Comparison of ENCODE assay signal across 8 cellular contexts in genomic region chr4:170090667-170091052, GRCh38.
DNase-seq lines count a peak whose midpoint lies in the region; ATAC-seq and TF ChIP-seq lines count a peak whose summit lies in the region.

No MANE protein-coding gene starts in this region.

- in situ Hi-C loops in astrocyte of the cerebellum (cut with HindIII; ENCODE audit: low sequenced_read_pairs): no loop called here

- H3K27me3 ChIP-seq in mucosa of stomach (ENCODE audit: control insufficient read depth, insufficient read depth, low read length): no peaks in the 10 kb centered on the region

- peaks cover 6% of the 10 kb centered on the region for H3K4me1 ChIP-seq in mucosa of stomach (ENCODE audit: control insufficient read depth, insufficient read depth, low read length)

- ATAC-seq in GM19023 (IDR thresholded peaks at IDR 0.05; ENCODE audit: unreplicated experiment): no peak

- no peaks in the 10 kb centered on the region for H3K36me3 ChIP-seq in mucosa of stomach (ENCODE audit: control insufficient read depth, insufficient read depth, low read length)

- H3K4me3 ChIP-seq in astrocyte of the cerebellum (ENCODE audit: low read depth, low read length) (peak overlapping the region; percentile 52), mucosa of stomach (ENCODE audit: low read length) (peak overlapping the region; percentile 22)

- H3K9ac ChIP-seq in mucosa of stomach (ENCODE audit: low read length): peak overlapping the region; percentile 7

- no peak overlapping the region for H3K27ac ChIP-seq in substantia nigra (ENCODE audit: low read depth, low read length, poor library complexity, severe bottlenecking)

- DNase-seq in AG08396 (ENCODE audit: low spot score): peak; percentile 37
- peak; percentile 2 for DNase-seq in HS-27A (ENCODE audit: low read depth)
- DNase-seq in astrocyte of the cerebellum (ENCODE audit: low read depth): peak; percentile 5
- no peak for DNase-seq in substantia nigra (lab: John Stamatoyannopoulos, UW)
- DNase-seq in hypothalamus (lab: John Stamatoyannopoulos, UW): no peak
- DNase-seq in MV-4-11 (lab: John Stamatoyannopoulos, UW): no peak

- no peaks in the 10 kb centered on the region for H3K9me3 ChIP-seq in mucosa of stomach (ENCODE audit: control insufficient read depth, low read length)

- TF ChIP-seq CTCF in astrocyte of the cerebellum (IDR thresholded peaks at IDR 0.05; ENCODE audit: low read depth, low read length, missing control alignments): no peak

Comparison
In these comparisons a context has a peak if more than half of its experiments do, and no peak if none do; other contexts are left out.
1. DNase-seq: peak in AG08396 (single experiment), HS-27A (single experiment) and astrocyte of the cerebellum (single experiment); none in substantia nigra (0 of 49), hypothalamus (0 of 51) and MV-4-11 (single experiment).